ENCODE assay signal across 15 cellular contexts in the genomic region with DNA sequence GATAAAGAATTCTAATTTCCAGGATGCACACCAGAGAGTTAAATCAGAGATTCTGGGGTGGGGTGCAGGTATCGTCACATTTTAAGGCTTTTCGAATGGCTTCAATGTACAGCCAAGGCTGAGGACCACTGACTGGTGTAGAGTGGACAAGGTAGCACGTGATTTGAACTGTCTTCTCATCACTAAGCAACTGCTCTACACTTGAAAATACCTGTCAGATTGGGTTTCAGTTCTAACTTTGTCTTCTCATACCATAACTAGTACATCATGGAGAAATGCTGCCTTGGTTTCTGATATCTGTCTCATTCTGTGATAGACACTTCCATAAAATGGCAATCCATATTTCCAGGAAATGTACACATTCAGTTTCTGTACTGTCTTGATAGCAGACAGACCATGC.
"Had no signal": no experiment of that assay in that cellular context is flagged by ENCODE, and none has a peak within 500 bp of the region (broad histone marks: within the 10 kb centered on the region; RNA-seq: fewer than 3 reads in every experiment).

No MANE protein-coding gene starts in this region.

- H3K4me1 ChIP-seq: gastroesophageal sphincter, parathyroid adenoma, prostate gland had no signal

- H3K36me3 Mint-ChIP-seq: naive thymus-derived CD4-positive, alpha-beta T cell; type B pancreatic cell had no signal

- DNase-seq: effector memory CD8-positive, alpha-beta T cell; esophagus squamous epithelium; glutamatergic neuron; islet precursor cell; naive thymus-derived CD4-positive, alpha-beta T cell; stimulated activated CD4-positive, alpha-beta T cell treated with anti-CD3 and anti-CD28 coated beads, Interleukin-2, amount 100 ng/mL, for 48 hours; testis had no signal

- H3K27me3 ChIP-seq: testis had no signal

- H3K4me2 ChIP-seq: smooth muscle cell had no signal

- H3K27ac Mint-ChIP-seq: dendritic cell treated with granulocyte-macrophage colony-stimulating factor and Interleukin-4, amounts not matched to agents 40 ng/mL and 50 ng/mL, for 4 days; effector memory CD8-positive, alpha-beta T cell; naive thymus-derived CD4-positive, alpha-beta T cell; stimulated activated naive CD8-positive, alpha-beta T cell treated with anti-CD3 and anti-CD28 coated beads, Interleukin-15, Interleukin-2, amounts not matched to agents 100 ng/mL and 50 ng/mL, for 24 hours had no signal

- H3K9me3 ChIP-seq: esophagus squamous epithelium, gastroesophageal sphincter, prostate gland, testis had no signal

- H3K27ac ChIP-seq: esophagus squamous epithelium, gastroesophageal sphincter, parathyroid adenoma, prostate gland, testis had no signal

- ATAC-seq: effector memory CD8-positive, alpha-beta T cell; gastroesophageal sphincter; left lobe of liver; naive thymus-derived CD4-positive, alpha-beta T cell had no signal

- H3K9me3 Mint-ChIP-seq: dendritic cell treated with granulocyte-macrophage colony-stimulating factor and Interleukin-4, amounts not matched to agents 40 ng/mL and 50 ng/mL, for 4 days; effector memory CD8-positive, alpha-beta T cell; naive thymus-derived CD4-positive, alpha-beta T cell; stimulated activated naive CD8-positive, alpha-beta T cell treated with anti-CD3 and anti-CD28 coated beads, Interleukin-15, Interleukin-2, amounts not matched to agents 100 ng/mL and 50 ng/mL, for 24 hours; type B pancreatic cell had no signal

- H2AFZ ChIP-seq: parathyroid adenoma had no signal

- H3K79me2 ChIP-seq: parathyroid adenoma had no signal

- H3K36me3 ChIP-seq: esophagus squamous epithelium, gastroesophageal sphincter, prostate gland had no signal

- H3K4me3 ChIP-seq: esophagus squamous epithelium, gastroesophageal sphincter, prostate gland, smooth muscle cell, testis had no signal

- H3K4me1 Mint-ChIP-seq: naive thymus-derived CD4-positive, alpha-beta T cell had no signal

- H3K9ac ChIP-seq: parathyroid adenoma had no signal

- H3K4me3 Mint-ChIP-seq: dendritic cell treated with granulocyte-macrophage colony-stimulating factor and Interleukin-4, amounts not matched to agents 40 ng/mL and 50 ng/mL, for 4 days; effector memory CD8-positive, alpha-beta T cell; naive thymus-derived CD4-positive, alpha-beta T cell; stimulated activated naive CD8-positive, alpha-beta T cell treated with anti-CD3 and anti-CD28 coated beads, Interleukin-15, Interleukin-2, amounts not matched to agents 100 ng/mL and 50 ng/mL, for 24 hours; type B pancreatic cell had no signal
